8 cellular contexts compared by ENCODE assay signal in the genomic region with DNA sequence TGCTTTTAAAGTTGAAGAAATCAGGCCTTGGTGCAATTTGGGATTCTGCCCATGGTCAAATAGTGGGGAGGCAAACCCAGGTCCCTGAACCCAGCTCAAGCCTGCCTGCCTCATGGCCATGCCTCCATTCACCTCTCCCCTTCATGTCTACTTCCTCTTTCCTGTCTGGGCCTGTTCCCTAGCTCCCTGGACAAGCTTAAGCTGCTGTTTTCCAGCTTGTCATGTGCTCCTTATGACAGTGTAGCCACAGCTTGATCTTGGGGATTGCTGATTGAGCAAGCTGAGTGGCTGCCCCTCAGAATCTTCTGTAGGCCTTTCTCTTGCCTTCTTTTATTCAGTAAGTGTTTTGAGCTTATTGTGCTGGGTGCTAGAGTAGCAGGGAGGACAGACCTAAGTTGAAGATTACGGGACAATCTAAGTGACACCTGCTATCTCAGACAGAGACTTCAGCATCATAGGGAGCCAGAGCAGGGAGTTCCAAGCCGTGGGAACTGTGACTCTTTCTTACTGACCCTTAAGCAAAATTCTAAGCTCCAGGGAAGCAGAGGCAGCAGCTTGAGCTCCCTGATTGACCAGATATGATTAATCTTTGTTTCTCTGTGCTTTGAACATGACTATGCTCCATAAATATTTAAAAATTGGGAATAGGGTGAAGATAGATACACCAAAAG. TPM values are rescaled to one million over a fixed set of nuclear protein-coding genes. Genes with fewer than 3 reads are reported as not detected.
DNase-seq lines count a peak whose midpoint lies in the region; ATAC-seq and TF ChIP-seq lines count a peak whose summit lies in the region.

No MANE protein-coding gene starts in this region.

- no peak for TF ChIP-seq POLR2A in esophagus muscularis mucosa (IDR thresholded peaks at IDR 0.05; ENCODE audit: low read depth)

- no peak for TF ChIP-seq EP300 in esophagus muscularis mucosa (IDR thresholded peaks at IDR 0.05)

- H3K9me3 ChIP-seq in esophagus muscularis mucosa: no peaks in the 10 kb centered on the region

- H3K4me1 ChIP-seq in esophagus muscularis mucosa: peaks cover 16 to 46% (median 44%) of the 10 kb centered on the region in 4 donors

- H3K4me3 ChIP-seq in Jurkat, Clone E6-1 (ENCODE audit: low read length): peak overlapping the region; percentile 85
- H3K4me3 ChIP-seq in WI38 (ENCODE audit: low read depth, low read length): peak overlapping the region; percentile 56
- H3K4me3 ChIP-seq in esophagus muscularis mucosa: peak overlapping the region; percentile 52 to 63 (median 60)

- intact Hi-C loops in esophagus muscularis mucosa (cut with DNase I): no loop called here

- WGBS in esophagus muscularis mucosa: 23% methylated on average over 2 of the region's 2 CpGs

- peak overlapping the region; percentile 86 to 91 (median 90) for H3K27ac ChIP-seq in esophagus muscularis mucosa (replicated peaks in 1 of 4)

- peak; percentile 33 for ATAC-seq in GM21390 (IDR thresholded peaks at IDR 0.05; ENCODE audit: unreplicated experiment)

- TF ChIP-seq CTCF in WI38 (IDR thresholded peaks at IDR 0.05; ENCODE audit: low read depth, low read length): no peak
- no peak for TF ChIP-seq CTCF in esophagus muscularis mucosa (IDR thresholded peaks at IDR 0.05)

- DNase-seq in DMS114 treated with DMSO at 0.1 percent for 48 hours (lab: John Stamatoyannopoulos, UW; ENCODE audit: unreplicated experiment): peak; percentile 53
- DNase-seq in Jurkat, Clone E6-1 (ENCODE audit: low read depth, low spot score): peak; percentile 34
- no peak for DNase-seq in esophagus muscularis mucosa (ENCODE audit: extremely low spot score)
- DNase-seq in occipital lobe (lab: John Stamatoyannopoulos, UW): peak; percentile 17
- DNase-seq in NCI-H1694 treated with DMSO at 0.1 percent for 48 hours (lab: John Stamatoyannopoulos, UW): no peak
- no peak for DNase-seq in iPS-NIHi7 (ENCODE audit: extremely low spot score)

- no peaks in the 10 kb centered on the region for H3K27me3 ChIP-seq in esophagus muscularis mucosa

- H3K36me3 ChIP-seq in esophagus muscularis mucosa: no peaks in the 10 kb centered on the region

RNA-seq across cellular contexts. Expression of a gene that starts 0.5 kb away (rescaled TPM):
- 15.4 TPM for polyA plus RNA-seq in Jurkat, Clone E6-1 (2012; ENCODE audit: insufficient read depth, insufficient read length)
- total RNA-seq in esophagus muscularis mucosa (10 to 100 TPM; 10.8 to 23.5 (median 15.4) TPM), occipital lobe (0.62 TPM)

RNA-seq across cellular contexts. Expression of a gene that starts 10.6 kb away (rescaled TPM):
- polyA plus RNA-seq in Jurkat, Clone E6-1 (2012; ENCODE audit: insufficient read depth, insufficient read length): 10.9 TPM
- total RNA-seq in esophagus muscularis mucosa: 10 to 100 TPM; 19.4 to 38.0 (median 23.2) TPM
- 86.9 TPM for total RNA-seq in occipital lobe

RNA-seq across cellular contexts. Expression of a gene that starts 55.2 kb away (rescaled TPM):
- polyA plus RNA-seq in Jurkat, Clone E6-1 (2012; ENCODE audit: insufficient read depth, insufficient read length): 6.8 TPM
- total RNA-seq in esophagus muscularis mucosa (10 to 100 TPM; 14.5 to 22.0 (median 16.7) TPM), occipital lobe (29.0 TPM)

Comparison
In these comparisons a context has a peak if more than half of its experiments do, and no peak if none do; other contexts are left out.
1. DNase-seq: peak in DMS114 treated with DMSO at 0.1 percent for 48 hours (single experiment), Jurkat, Clone E6-1 (single experiment) and occipital lobe (single experiment); none in esophagus muscularis mucosa (single experiment), NCI-H1694 treated with DMSO at 0.1 percent for 48 hours (single experiment) and iPS-NIHi7 (single experiment).
2. Peak in every context shown above with its lines, with median percentiles within 50 percentile points of each other: H3K4me3 ChIP-seq.